17 cellular contexts compared by ENCODE assay signal in genomic region chr10:298033-298432, GRCh38.
DNase-seq lines count a peak whose midpoint lies in the region; ATAC-seq, FAIRE-seq and TF ChIP-seq lines count a peak whose summit lies in the region.
"Had no signal": no experiment of that assay in that cellular context is flagged by ENCODE, and none has a peak within 500 bp of the region (broad histone marks: within the 10 kb centered on the region; RNA-seq: fewer than 3 reads in every experiment).

No MANE protein-coding gene starts in this region.

- intact Hi-C loops in HepG2 (cut with micrococcal nuclease; ENCODE audit: unreplicated experiment) = no loop called here
- intact Hi-C loops in right lobe of liver (cut with DNase I) = no loop called here
- intact Hi-C loops in natural killer cell (cut with micrococcal nuclease) = no loop called here

- H3K4me3 Mint-ChIP-seq in chondrocyte (ENCODE audit: unreplicated experiment) (no peak overlapping the region), natural killer cell (no peak overlapping the region)
- H3K4me3 Mint-ChIP-seq: CD4-positive, alpha-beta T cell had no signal

- in situ Hi-C loops in HepG2 (cut with HindIII; ENCODE audit: extremely low pct_ligation_motif_present, low pct_unique_long_range_greater_than_20kb) = no loop called here

- H3K4me1 Mint-ChIP-seq in chondrocyte (ENCODE audit: low read depth) = peaks cover 19% of the 10 kb centered on the region
- peaks cover 10 to 12% of the 10 kb centered on the region in 2 donors for H3K4me1 Mint-ChIP-seq in natural killer cell

- H3K9me3 ChIP-seq in HepG2 (ENCODE audit: low read length) (no peaks in the 10 kb centered on the region), right lobe of liver (no peaks in the 10 kb centered on the region), osteoblast (ENCODE audit: low read depth, low read length) (no peaks in the 10 kb centered on the region)

- H3K36me3 ChIP-seq in HepG2 (replicated peaks in 1 of 2; ENCODE audit: control insufficient read depth in 1 of 2, insufficient read depth in 2 of 2, low read length in 2 of 2) = no peaks in the 10 kb centered on the region
- no peaks in the 10 kb centered on the region for H3K36me3 ChIP-seq in right lobe of liver
- H3K36me3 ChIP-seq in osteoblast (ENCODE audit: insufficient read depth, low read length) = peaks cover 4% of the 10 kb centered on the region

- CTCF ChIA-PET in HepG2 (lab: Yijun Ruan, JAX; ENCODE audit: low intra/inter-chr PET ratio, low total read pairs) = no interaction called here

- TF ChIP-seq EP300 in HepG2 (IDR thresholded peaks at IDR 0.05; ENCODE audit: low read depth in 2 of 2, low read length in 2 of 2) (no peak), HepG2 (CRISPR knock-in tag; IDR thresholded peaks at IDR 0.05; ENCODE audit: borderline replicate concordance) (no peak)

- no peaks in the 10 kb centered on the region for H3K79me2 ChIP-seq in HepG2 (ENCODE audit: insufficient read depth, low read length)
- no peaks in the 10 kb centered on the region for H3K79me2 ChIP-seq in osteoblast (ENCODE audit: insufficient read depth, low read length)

- H3K36me3 Mint-ChIP-seq in chondrocyte (ENCODE audit: low read depth) = peaks cover 23% of the 10 kb centered on the region
- H3K36me3 Mint-ChIP-seq in natural killer cell = no peaks in the 10 kb centered on the region

- TF ChIP-seq POLR2A in HepG2 (IDR thresholded peaks at IDR 0.05; ENCODE audit: insufficient read depth in 1 of 2, low read depth in 2 of 2, low read length in 2 of 2) (no peak), right lobe of liver (IDR thresholded peaks at IDR 0.05) (no peak)

- H3K4me1 ChIP-seq in HepG2 (ENCODE audit: insufficient read depth, low read length) (no peaks in the 10 kb centered on the region), right lobe of liver (no peaks in the 10 kb centered on the region), osteoblast (ENCODE audit: insufficient read depth, low read length) (peaks cover 10% of the 10 kb centered on the region)

- no peak for TF ChIP-seq RAD21 in HepG2 (CRISPR knock-in tag; IDR thresholded peaks at IDR 0.05)

- no peak overlapping the region for H3K4me3 ChIP-seq in HepG2 (replicated peaks in 1 of 3; ENCODE audit: insufficient read depth in 1 of 3, low read depth in 2 of 3, low read length in 3 of 3)
- H3K4me3 ChIP-seq in right lobe of liver = no peak overlapping the region
- H3K4me3 ChIP-seq in osteoblast (ENCODE audit: insufficient read depth, low read length) = no peak overlapping the region

- no peak overlapping the region for H3K4me2 ChIP-seq in HepG2 (ENCODE audit: low read depth, low read length)
- peak overlapping the region; percentile 66 for H3K4me2 ChIP-seq in osteoblast (ENCODE audit: insufficient read depth, low read length)

- DNase-seq in HepG2 (ENCODE audit: low spot score) (no peak), right lobe of liver (no peak), chondrocyte (ENCODE audit: low spot score) (no peak), osteoblast (ENCODE audit: insufficient read length, low spot score, missing footprints) (no peak), C1 segment of cervical spinal cord (lab: John Stamatoyannopoulos, UW) (no peak), natural killer cell (no peak), DMS153 treated with DMSO at 0.1 percent for 48 hours (lab: John Stamatoyannopoulos, UW; ENCODE audit: unreplicated experiment) (no peak), SW 1271 (lab: John Stamatoyannopoulos, UW) (no peak)
- DNase-seq: Calu3; CD4-positive, alpha-beta T cell; DMS79; KBM-7; NCI-H1048; NCI-H1694; NCI-H345 had no signal

- H3K27ac Mint-ChIP-seq in chondrocyte (ENCODE audit: unreplicated experiment) (peak overlapping the region; percentile 70), natural killer cell (no peak overlapping the region)
- H3K27ac Mint-ChIP-seq: CD4-positive, alpha-beta T cell had no signal

- no peaks in the 10 kb centered on the region for H3K9me3 Mint-ChIP-seq in chondrocyte (ENCODE audit: low read depth)
- no peaks in the 10 kb centered on the region for H3K9me3 Mint-ChIP-seq in natural killer cell
- H3K9me3 Mint-ChIP-seq: CD4-positive, alpha-beta T cell had no signal

- TF ChIP-seq CTCF in HepG2 (CRISPR knock-in tag; IDR thresholded peaks at IDR 0.05) (no peak), right lobe of liver (IDR thresholded peaks at IDR 0.05) (no peak), chondrocyte (IDR thresholded peaks at IDR 0.05) (no peak), osteoblast (IDR thresholded peaks at IDR 0.05; ENCODE audit: extremely low read depth, low read depth, low read length) (no peak), natural killer cell (IDR thresholded peaks at IDR 0.05) (no peak)

- H2AFZ ChIP-seq in HepG2 (ENCODE audit: low read length) (no peak overlapping the region), osteoblast (ENCODE audit: low read length) (no peak overlapping the region)

- H4K20me1 ChIP-seq in HepG2 (ENCODE audit: insufficient read depth, low read length) = no peaks in the 10 kb centered on the region
- H4K20me1 ChIP-seq in osteoblast (ENCODE audit: insufficient read depth, low read length) = peaks cover under 1% of the 10 kb centered on the region

- H3K27me3 ChIP-seq in HepG2 (ENCODE audit: control insufficient read depth in 1 of 2, insufficient read depth in 2 of 2, low read length in 2 of 2) = no peaks in the 10 kb centered on the region
- no peaks in the 10 kb centered on the region for H3K27me3 ChIP-seq in right lobe of liver
- H3K27me3 ChIP-seq in osteoblast (ENCODE audit: insufficient read depth, low read length) = no peaks in the 10 kb centered on the region

- ATAC-seq in HepG2 (no peak), right lobe of liver (no peak), natural killer cell (no peak)
- ATAC-seq: HCT116 had no signal

- no peak for FAIRE-seq in HepG2 (lab: Jason Lieb, UNC)
- FAIRE-seq: GM12892 had no signal

- POLR2A ChIA-PET in HepG2 (lab: Yijun Ruan, JAX) = no interaction called here

- H3K27me3 Mint-ChIP-seq in chondrocyte (ENCODE audit: low read depth) (no peaks in the 10 kb centered on the region), natural killer cell (ENCODE audit: low read depth in 2 of 2) (peaks cover 5 to 11% of the 10 kb centered on the region in 2 donors)
- H3K27me3 Mint-ChIP-seq: CD4-positive, alpha-beta T cell had no signal

- no TSS peak for BruUV-seq in HepG2 (replicated peaks; lab: Mats Ljungman, UMichigan)

- H3K27ac ChIP-seq in HepG2 (ENCODE audit: extremely low read length, insufficient read depth, low read length) (no peak overlapping the region), right lobe of liver (no peak overlapping the region), osteoblast (ENCODE audit: low read depth, low read length) (peak overlapping the region; percentile 69)

- H3K9ac ChIP-seq in HepG2 (ENCODE audit: insufficient read depth, low read depth, low read length) = no peak overlapping the region

- 90% methylated on average over 9 of the region's 9 CpGs for WGBS in HepG2 (ENCODE audit: low lambda C conversion rate)
- 85% methylated on average over 3 of the region's 9 CpGs for WGBS in right lobe of liver (ENCODE audit: insufficient coverage, low coverage, low lambda C conversion rate, missing lambda C conversion rate)

TF ChIP-seq in HepG2, 621 proteins besides CTCF, POLR2A, EP300 and RAD21:
- TF ChIP-seq ZNF276 (CRISPR knock-in tag; IDR thresholded peaks at IDR 0.05; ENCODE audit: low read depth) (no peak), MAFF (IDR thresholded peaks at IDR 0.05; ENCODE audit: low read depth, low read length) (peak; percentile 78), ATF1 (CRISPR knock-in tag; IDR thresholded peaks at IDR 0.05) (no peak), ZNF33A (CRISPR knock-in tag; IDR thresholded peaks at IDR 0.05; ENCODE audit: borderline replicate concordance) (no peak), RBAK (CRISPR knock-in tag; IDR thresholded peaks at IDR 0.05) (no peak), MAFK (conservative IDR thresholded peaks at IDR 0.05 in 1 of 2, IDR thresholded peaks at IDR 0.05 in 1 of 2; ENCODE audit: low read length in 2 of 2) (peak; percentile 86 to 87), ZNF800 (CRISPR knock-in tag; IDR thresholded peaks at IDR 0.05) (no peak), BRCA1 (CRISPR knock-in tag; IDR thresholded peaks at IDR 0.05) (no peak), ZNF740 (CRISPR knock-in tag; IDR thresholded peaks at IDR 0.05) (no peak)
